In genomic region chr2:217978536-217979150, GRCh38 we compare ENCODE assay signal across 10 cellular contexts. TPM values are rescaled to one million over a fixed set of nuclear protein-coding genes. Genes with fewer than 3 reads are reported as not detected.
A peak's percentile ranks its signal among the peaks of the same experiment; 100 is the strongest.
DNase-seq lines count a peak whose midpoint lies in the region; ATAC-seq and TF ChIP-seq lines count a peak whose summit lies in the region.
"Had no signal": no experiment of that assay in that cellular context is flagged by ENCODE, and none has a peak within 500 bp of the region (broad histone marks: within the 10 kb centered on the region; RNA-seq: fewer than 3 reads in every experiment).

No MANE protein-coding gene starts in this region.

- H3K4me3 ChIP-seq in NT2/D1 (ENCODE audit: insufficient read length, low read depth), result peak overlapping the region; percentile 47
- H3K4me3 ChIP-seq in right lobe of liver, result peak overlapping the region; percentile 55 to 59 (median 55)
- peak overlapping the region; percentile 57 to 75 (median 63) for H3K4me3 ChIP-seq in stomach
- H3K4me3 ChIP-seq: K562 had no signal

- ATAC-seq in right lobe of liver (peak; percentile 47 to 67 (median 56)), HG03196 (IDR thresholded peaks at IDR 0.05; ENCODE audit: unreplicated experiment) (no peak), GM19035 (IDR thresholded peaks at IDR 0.05; ENCODE audit: unreplicated experiment) (no peak)
- ATAC-seq: K562; naive thymus-derived CD8-positive, alpha-beta T cell had no signal

- 13% methylated on average over 31 of the region's 46 CpGs for WGBS in right lobe of liver (ENCODE audit: insufficient coverage, low coverage, low lambda C conversion rate, missing lambda C conversion rate)
- WGBS in stomach, 5 donors, result 10 to 24% (median 13%) methylated on average over 24 to 46 of the region's 46 CpGs

- peak overlapping the region in 2 of 3 donors; percentile 18 to 51 for H3K27ac ChIP-seq in right lobe of liver
- H3K27ac ChIP-seq in stomach, result peak overlapping the region; percentile 22 to 89 (median 86)

- TF ChIP-seq CTCF in right lobe of liver (IDR thresholded peaks at IDR 0.05), result no peak
- no peak for TF ChIP-seq CTCF in stomach (IDR thresholded peaks at IDR 0.05)

- intact Hi-C loops in right lobe of liver (cut with DNase I) (no loop called here), stomach (cut with DNase I; ENCODE audit: low total_unique reads) (no loop called here)

- peak overlapping the region; percentile 78 for H3K9ac ChIP-seq in NT2/D1 (ENCODE audit: insufficient read length, low read depth)

- TF ChIP-seq POLR2A in right lobe of liver (IDR thresholded peaks at IDR 0.05) (no peak), stomach (IDR thresholded peaks at IDR 0.05) (no peak)

- H3K4me1 ChIP-seq in NT2/D1 (ENCODE audit: insufficient read depth, insufficient read length) (peaks cover 12% of the 10 kb centered on the region), right lobe of liver (no peaks in the 10 kb centered on the region), stomach (peaks cover 26 to 77% (median 52%) of the 10 kb centered on the region in 4 donors)

- H3K27me3 ChIP-seq in NT2/D1 (ENCODE audit: insufficient read depth, insufficient read length), result peaks cover 20% of the 10 kb centered on the region
- no peaks in the 10 kb centered on the region for H3K27me3 ChIP-seq in right lobe of liver
- no peaks in the 10 kb centered on the region for H3K27me3 ChIP-seq in stomach

- H3K36me3 ChIP-seq in NT2/D1 (ENCODE audit: insufficient read depth, insufficient read length, low read length) (peaks cover 26% of the 10 kb centered on the region), right lobe of liver (no peaks in the 10 kb centered on the region), stomach (no peaks in the 10 kb centered on the region)

- DNase-seq in NT2/D1 (ENCODE audit: low read depth, low spot score) (no peak), epidermal melanocyte (ENCODE audit: insufficient read length, low spot score) (peak; percentile 68), right lobe of liver (peak in 1 of 3 donors; percentile 45), stomach (peak; percentile 39), AG08395 (ENCODE audit: low spot score) (no peak), T1000 (lab: John Stamatoyannopoulos, UW) (no peak)
- DNase-seq: naive thymus-derived CD8-positive, alpha-beta T cell had no signal

- H3K9me3 ChIP-seq in NT2/D1 (ENCODE audit: insufficient read depth, low read length), result no peaks in the 10 kb centered on the region
- H3K9me3 ChIP-seq in right lobe of liver, result no peaks in the 10 kb centered on the region
- H3K9me3 ChIP-seq in stomach, result no peaks in the 10 kb centered on the region

- no peak for TF ChIP-seq EP300 in stomach (IDR thresholded peaks at IDR 0.05)

RNA-seq across cellular contexts. Expression of gene TNS1, which starts 24.2 kb away (rescaled TPM):
- 100 to 1,000 TPM in 3 of 6 experiments, 10 to 100 TPM in 3; 68.4 to 209 (median 99.2) TPM for total RNA-seq in right lobe of liver
- total RNA-seq in stomach, result 100 to 1,000 TPM; 145 to 682 (median 198) TPM
- polyA plus RNA-seq in stomach, result 10 to 100 TPM; 18.5 to 44.9 (median 33.2) TPM
- polyA plus RNA-seq: naive thymus-derived CD8-positive, alpha-beta T cell had no signal

Comparison
In these comparisons a context has a peak if more than half of its experiments do, and no peak if none do; other contexts are left out.
1. DNase-seq: peak in epidermal melanocyte (single experiment) and stomach (single experiment); none in NT2/D1 (single experiment), AG08395 (single experiment) and T1000 (single experiment).
2. ATAC-seq: peak in right lobe of liver (4 of 4); none in HG03196 (single experiment) and GM19035 (single experiment).
3. Peak in every context shown above with its lines, with median percentiles within 50 percentile points of each other: H3K4me3 ChIP-seq.